ENCODE assay signal across 12 cellular contexts in genomic region chr5:143396353-143396940, GRCh38. TPM values are rescaled to one million over a fixed set of nuclear protein-coding genes. Genes with fewer than 3 reads are reported as not detected.
DNase-seq lines count a peak whose midpoint lies in the region; ATAC-seq and TF ChIP-seq lines count a peak whose summit lies in the region.
"Had no signal": no experiment of that assay in that cellular context is flagged by ENCODE, and none has a peak within 500 bp of the region (broad histone marks: within the 10 kb centered on the region; RNA-seq: fewer than 3 reads in every experiment).

No MANE protein-coding gene starts in this region.

- no peaks in the 10 kb centered on the region for H3K9me3 Mint-ChIP-seq in activated naive CD4-positive, alpha-beta T cell treated with anti-CD3 and anti-CD28 coated beads, Interleukin-2, amount 50 U/mL, for 24 hours
- no peaks in the 10 kb centered on the region for H3K9me3 Mint-ChIP-seq in T-cell

- no peaks in the 10 kb centered on the region for H3K27me3 Mint-ChIP-seq in activated naive CD4-positive, alpha-beta T cell treated with anti-CD3 and anti-CD28 coated beads, Interleukin-2, amount 50 U/mL, for 24 hours
- no peaks in the 10 kb centered on the region for H3K27me3 Mint-ChIP-seq in T-cell

- H3K4me3 Mint-ChIP-seq in activated naive CD4-positive, alpha-beta T cell treated with anti-CD3 and anti-CD28 coated beads, Interleukin-2, amount 50 U/mL, for 24 hours, result peak overlapping the region; percentile 95
- H3K4me3 Mint-ChIP-seq in T-cell, result peak overlapping the region; percentile 89 to 95 (median 91)

- peaks cover 30% of the 10 kb centered on the region for H3K36me3 Mint-ChIP-seq in activated naive CD4-positive, alpha-beta T cell treated with anti-CD3 and anti-CD28 coated beads, Interleukin-2, amount 50 U/mL, for 24 hours
- peaks cover 38% of the 10 kb centered on the region for H3K36me3 Mint-ChIP-seq in T-cell

- H3K27me3 ChIP-seq in thoracic aorta (replicated peaks; ENCODE audit: insufficient read depth), result no peaks in the 10 kb centered on the region

- CTCF ChIA-PET in T-cell (lab: Charles Lee), result interaction anchor here in 1 of 2 donors (0.6 to 1.2 kb wide), 4 partner anchors 9 to 376 kb away, joined by 3 to 5 read pairs (median 4); no protein-coding TSS in a partner anchor

- peaks cover 87% of the 10 kb centered on the region for H3K4me1 Mint-ChIP-seq in activated naive CD4-positive, alpha-beta T cell treated with anti-CD3 and anti-CD28 coated beads, Interleukin-2, amount 50 U/mL, for 24 hours
- H3K4me1 Mint-ChIP-seq in T-cell, result peaks cover 86 to 89% (median 87%) of the 10 kb centered on the region in 3 donors

- no peak for DNase-seq in activated naive CD4-positive, alpha-beta T cell treated with Interleukin-2 at 50 U/mL for 16 hours
- DNase-seq in T-cell, result no peak
- DNase-seq in fibroblast of the aortic adventitia (ENCODE audit: low read depth), result no peak
- no peak for DNase-seq in thoracic aorta (ENCODE audit: low spot score)
- no peak for DNase-seq in COR-L47 (lab: John Stamatoyannopoulos, UW)
- DNase-seq in DMS53 treated with DMSO at 0.1 percent for 48 hours (lab: John Stamatoyannopoulos, UW; ENCODE audit: unreplicated experiment), result no peak
- DNase-seq: activated CD4-positive, alpha-beta T cell treated with anti-CD3 and anti-CD28 coated beads for 48 hours; H7; NCI-H1105 treated with DMSO at 0.1 percent for 48 hours; stimulated activated CD4-positive, alpha-beta T cell treated with anti-CD3 and anti-CD28 coated beads, Interleukin-4, amount 100 ng/mL, for 4 hours had no signal

- H3K9me3 ChIP-seq in thoracic aorta, result no peaks in the 10 kb centered on the region

- ATAC-seq in T-cell (replicated peaks in 1 of 4) (no peak), thoracic aorta (ENCODE audit: insufficient number of reproducible peaks, low FRiP score, low read depth) (no peak), HG02973 (IDR thresholded peaks at IDR 0.05; ENCODE audit: unreplicated experiment) (no peak)

- POLR2A ChIA-PET in T-cell (lab: Charles Lee), result interaction anchor here in 1 of 2 donors (0.6 to 1.8 kb wide), 4 partner anchors 13 to 434 kb away, joined by 3 to 5 read pairs (median 4); no protein-coding TSS in a partner anchor

- TF ChIP-seq CTCF in fibroblast of the aortic adventitia (IDR thresholded peaks at IDR 0.05; ENCODE audit: insufficient read depth, low read length) (no peak), thoracic aorta (IDR thresholded peaks at IDR 0.05) (no peak)

- H3K4me1 ChIP-seq in thoracic aorta (ENCODE audit: control insufficient read depth in 1 of 2, low read depth in 2 of 2), result peaks cover 58 to 80% of the 10 kb centered on the region in 2 donors

- peak overlapping the region; percentile 82 for H3K27ac Mint-ChIP-seq in activated naive CD4-positive, alpha-beta T cell treated with anti-CD3 and anti-CD28 coated beads, Interleukin-2, amount 50 U/mL, for 24 hours
- H3K27ac Mint-ChIP-seq in T-cell, result peak overlapping the region in 1 of 2 donors; percentile 20

- no peak overlapping the region for H3K27ac ChIP-seq in thoracic aorta

- H3K4me3 ChIP-seq in fibroblast of the aortic adventitia (ENCODE audit: low read depth, low read length) (peak overlapping the region; percentile 69), thoracic aorta (peak overlapping the region; percentile 93)

- H3K36me3 ChIP-seq in thoracic aorta, result no peaks in the 10 kb centered on the region

RNA-seq across cellular contexts. Expression of gene NR3C1, which starts 7.0 kb away (rescaled TPM):
- 100 to 1,000 TPM; 108 to 156 (median 122) TPM for total RNA-seq in T-cell
- total RNA-seq in fibroblast of the aortic adventitia (ENCODE audit: low replicate concordance), result 132 and 147 TPM in 2 replicates
- total RNA-seq in thoracic aorta, result 10 to 100 TPM; 56.5 to 58.1 TPM
